Comparison of ENCODE assay signal across 1 cellular context in genomic region chr15:64596701-64597468, GRCh38.
TF ChIP-seq lines count a peak whose summit lies in the region.

No MANE protein-coding gene starts in this region.

TF ChIP-seq in HEK293, 187 proteins besides CTCF, POLR2A, EP300 and RAD21 (continued from another document):
- TF ChIP-seq PRDM10 (tag by site-specific recombination; IDR thresholded peaks at IDR 0.05), result no peak
- TF ChIP-seq SP2 (tag by site-specific recombination; IDR thresholded peaks at IDR 0.05), result no peak
- no peak for TF ChIP-seq ZNF626 (tag by site-specific recombination; IDR thresholded peaks at IDR 0.05)
- TF ChIP-seq HOXA7 (CRISPR knock-in tag; IDR thresholded peaks at IDR 0.05; ENCODE audit: borderline replicate concordance), result no peak
- TF ChIP-seq ZNF211 (tag by site-specific recombination; IDR thresholded peaks at IDR 0.05; ENCODE audit: low read depth), result no peak
- no peak for TF ChIP-seq ZNF548 (tag by site-specific recombination; IDR thresholded peaks at IDR 0.05)
- no peak for TF ChIP-seq ZNF404 (tag by site-specific recombination; IDR thresholded peaks at IDR 0.05)
- no peak for TF ChIP-seq SCRT2 (tag by site-specific recombination; IDR thresholded peaks at IDR 0.05)
- no peak for TF ChIP-seq ZNF76 (tag by site-specific recombination; IDR thresholded peaks at IDR 0.05; ENCODE audit: borderline replicate concordance, low read depth)
- TF ChIP-seq ZBTB1 (tag by site-specific recombination; IDR thresholded peaks at IDR 0.05), result no peak
- TF ChIP-seq ZNF621 (tag by site-specific recombination; IDR thresholded peaks at IDR 0.05), result no peak
- no peak for TF ChIP-seq ZBTB49 (tag by site-specific recombination; IDR thresholded peaks at IDR 0.05; ENCODE audit: low read depth)
- TF ChIP-seq ZNF510 (tag by site-specific recombination; IDR thresholded peaks at IDR 0.05; ENCODE audit: insufficient replicate concordance), result no peak
- TF ChIP-seq ZNF221 (tag by site-specific recombination; IDR thresholded peaks at IDR 0.05; ENCODE audit: borderline replicate concordance), result no peak
- no peak for TF ChIP-seq ZSCAN23 (tag by site-specific recombination; IDR thresholded peaks at IDR 0.05)
- no peak for TF ChIP-seq ZNF202 (tag by site-specific recombination; IDR thresholded peaks at IDR 0.05; ENCODE audit: borderline replicate concordance)
- no peak for TF ChIP-seq ZNF175 (tag by site-specific recombination; IDR thresholded peaks at IDR 0.05)
- TF ChIP-seq SP7 (tag by site-specific recombination; IDR thresholded peaks at IDR 0.05), result no peak
- no peak for TF ChIP-seq GFI1B (tag by site-specific recombination; IDR thresholded peaks at IDR 0.05)
- TF ChIP-seq ZNF133 (tag by site-specific recombination; IDR thresholded peaks at IDR 0.05), result no peak
- TF ChIP-seq AEBP2 (tag by site-specific recombination; IDR thresholded peaks at IDR 0.05; ENCODE audit: borderline replicate concordance), result no peak
- TF ChIP-seq MYNN (tag by site-specific recombination; IDR thresholded peaks at IDR 0.05; ENCODE audit: borderline replicate concordance), result peak; percentile 98
- 0 out of 2 replicates have a peak, but pooled peaks have one; percentile 21 for TF ChIP-seq ZBTB8A (tag by site-specific recombination; IDR thresholded peaks at IDR 0.05)
- TF ChIP-seq ZNF48 (tag by site-specific recombination; IDR thresholded peaks at IDR 0.05), result no peak
- TF ChIP-seq ZSCAN4 (tag by site-specific recombination; IDR thresholded peaks at IDR 0.05), result no peak
- TF ChIP-seq ZNF132 (tag by site-specific recombination; IDR thresholded peaks at IDR 0.05; ENCODE audit: borderline replicate concordance), result no peak
- 0 out of 2 replicates have a peak, but pooled peaks have one; percentile 20 for TF ChIP-seq IKZF3 (tag by site-specific recombination; IDR thresholded peaks at IDR 0.05)
- no peak for TF ChIP-seq ZNF280D (tag by site-specific recombination; IDR thresholded peaks at IDR 0.05)
- no peak for TF ChIP-seq ZNF529 (tag by site-specific recombination; IDR thresholded peaks at IDR 0.05; ENCODE audit: insufficient replicate concordance)
- TF ChIP-seq ZNF433 (tag by site-specific recombination; IDR thresholded peaks at IDR 0.05; ENCODE audit: low read depth), result no peak
- TF ChIP-seq ZBTB17 (tag by site-specific recombination; IDR thresholded peaks at IDR 0.05), result peak; percentile 61; the same call in 1 of the 2 replicates
- no peak for TF ChIP-seq GLIS1 (tag by site-specific recombination; IDR thresholded peaks at IDR 0.05)
- TF ChIP-seq ZNF248 (tag by site-specific recombination; IDR thresholded peaks at IDR 0.05), result no peak
- TF ChIP-seq ZNF692 (tag by site-specific recombination; IDR thresholded peaks at IDR 0.05), result no peak
- TF ChIP-seq ZNF2 (tag by site-specific recombination; IDR thresholded peaks at IDR 0.05), result no peak
- TF ChIP-seq ZNF837 (tag by site-specific recombination; IDR thresholded peaks at IDR 0.05), result no peak
- no peak for TF ChIP-seq ZNF501 (tag by site-specific recombination; IDR thresholded peaks at IDR 0.05)
- TF ChIP-seq ZNF354C (tag by site-specific recombination; IDR thresholded peaks at IDR 0.05; ENCODE audit: borderline replicate concordance, low read depth), result no peak
- peak; percentile 59 for TF ChIP-seq PRDM1 (tag by site-specific recombination; IDR thresholded peaks at IDR 0.05)
- no peak for TF ChIP-seq ZBTB48 (tag by site-specific recombination; IDR thresholded peaks at IDR 0.05)
- no peak for TF ChIP-seq ZNF121 (tag by site-specific recombination; IDR thresholded peaks at IDR 0.05)
- TF ChIP-seq ZNF26 (tag by site-specific recombination; IDR thresholded peaks at IDR 0.05), result no peak
- no peak for TF ChIP-seq ZNF23 (tag by site-specific recombination; IDR thresholded peaks at IDR 0.05; ENCODE audit: borderline replicate concordance)
- no peak for TF ChIP-seq MEIS1 (CRISPR knock-in tag; IDR thresholded peaks at IDR 0.05; ENCODE audit: borderline replicate concordance)
- no peak for TF ChIP-seq ZNF777 (tag by site-specific recombination; IDR thresholded peaks at IDR 0.05; ENCODE audit: borderline replicate concordance)
